ENCODE assay signal across 8 cellular contexts in genomic region chr3:50254577-50255250, GRCh38. TPM values are rescaled to one million over a fixed set of nuclear protein-coding genes. Genes with fewer than 3 reads are reported as not detected.
A peak's percentile ranks its signal among the peaks of the same experiment; 100 is the strongest.
DNase-seq lines count a peak whose midpoint lies in the region; ATAC-seq, FAIRE-seq and TF ChIP-seq lines count a peak whose summit lies in the region.

No MANE protein-coding gene starts in this region.

- no peak overlapping the region for H3K27ac Mint-ChIP-seq in activated T-helper 2 cell treated with anti-CD3 and anti-CD28 coated beads, Interferon-gamma antibody, Interleukin-2, Interleukin-4, amounts not matched to agents 10 μg/mL and 5 μg/mL and 100 μg/mL, durations not matched to agents 14 hours and 24 hours and 36 hours

- no peak for TF ChIP-seq POLR2A in K562 (conservative IDR thresholded peaks at IDR 0.05)
- TF ChIP-seq POLR2A in stomach (IDR thresholded peaks at IDR 0.05): no peak

- no peak for TF ChIP-seq RAD21 in K562 (CRISPR knock-in tag; conservative IDR thresholded peaks at IDR 0.05 in 1 of 2, IDR thresholded peaks at IDR 0.05 in 1 of 2)

- no peaks in the 10 kb centered on the region for H3K27me3 Mint-ChIP-seq in activated T-helper 2 cell treated with anti-CD3 and anti-CD28 coated beads, Interferon-gamma antibody, Interleukin-2, Interleukin-4, amounts not matched to agents 10 μg/mL and 5 μg/mL and 100 μg/mL, durations not matched to agents 14 hours and 24 hours and 36 hours (ENCODE audit: low read depth)

- no peak for FAIRE-seq in K562 (lab: Jason Lieb, UNC)

- H3K4me1 ChIP-seq in K562 (replicated peaks in 1 of 2; ENCODE audit: control insufficient read depth in 2 of 2, insufficient read depth in 2 of 2, low read length in 2 of 2) (peaks cover 0 to 25% of the 10 kb centered on the region in 2 experiments; a peak in 2 of 5 replicates), stomach (peaks cover 18 to 82% (median 42%) of the 10 kb centered on the region in 4 donors)

- no peak overlapping the region for H3K27ac ChIP-seq in K562 (ENCODE audit: extremely low read depth, low read depth, low read length)
- peak overlapping the region; percentile 36 to 98 (median 71) for H3K27ac ChIP-seq in stomach
- no peak overlapping the region for H3K27ac ChIP-seq in WERI-Rb-1

- ATAC-seq in K562: no peak
- peak; percentile 38 to 54 for ATAC-seq in left cardiac atrium

- TF ChIP-seq CTCF in K562 (IDR thresholded peaks at IDR 0.05 in 2 of 3, conservative IDR thresholded peaks at IDR 0.05 in 1 of 3; ENCODE audit: insufficient read depth in 2 of 3, low read depth in 1 of 3, low read length in 3 of 3) (no peak), stomach (IDR thresholded peaks at IDR 0.05) (no peak), WERI-Rb-1 (IDR thresholded peaks at IDR 0.05; ENCODE audit: low read depth, low read length) (no peak)

- H3K9me3 ChIP-seq in K562 (replicated peaks; ENCODE audit: control insufficient read depth, insufficient read depth, low read depth, low read length) (peaks cover 4% of the 10 kb centered on the region; the same call in 1 of the 2 replicates), stomach (no peaks in the 10 kb centered on the region), WERI-Rb-1 (ENCODE audit: severe bottlenecking) (no peaks in the 10 kb centered on the region)

- H3K36me3 ChIP-seq in K562 (ENCODE audit: control insufficient read depth, insufficient read depth, low read length): peaks cover 30% of the 10 kb centered on the region; the same call in 2 of the 3 replicates
- peaks cover 61 to 84% (median 74%) of the 10 kb centered on the region in 4 donors for H3K36me3 ChIP-seq in stomach
- H3K36me3 ChIP-seq in WERI-Rb-1: peaks cover 42% of the 10 kb centered on the region

- H3K4me3 ChIP-seq in K562 (no peak overlapping the region), stomach (no peak overlapping the region), WERI-Rb-1 (ENCODE audit: low read depth, low read length) (no peak overlapping the region)

- no peaks in the 10 kb centered on the region for H3K27me3 ChIP-seq in K562 (ENCODE audit: control insufficient read depth in 2 of 2, insufficient read depth in 2 of 2, low read length in 2 of 2)
- H3K27me3 ChIP-seq in stomach: no peaks in the 10 kb centered on the region
- no peaks in the 10 kb centered on the region for H3K27me3 ChIP-seq in WERI-Rb-1 (ENCODE audit: insufficient read depth, low read depth, severe bottlenecking)

- peaks cover 12% of the 10 kb centered on the region for H3K4me1 Mint-ChIP-seq in activated T-helper 2 cell treated with anti-CD3 and anti-CD28 coated beads, Interferon-gamma antibody, Interleukin-2, Interleukin-4, amounts not matched to agents 10 μg/mL and 5 μg/mL and 100 μg/mL, durations not matched to agents 14 hours and 24 hours and 36 hours (ENCODE audit: low read depth)

- no peak overlapping the region for H3K4me2 ChIP-seq in K562 (ENCODE audit: insufficient read depth, low read length)

- H4K20me1 ChIP-seq in K562 (replicated peaks; ENCODE audit: control insufficient read depth, insufficient read depth, low read length): no peaks in the 10 kb centered on the region

- TF ChIP-seq EP300 in K562 (IDR thresholded peaks at IDR 0.05; ENCODE audit: low read length) (no peak), stomach (IDR thresholded peaks at IDR 0.05) (no peak)

- H3K79me2 ChIP-seq in K562 (ENCODE audit: control insufficient read depth, insufficient read depth, low read length): no peaks in the 10 kb centered on the region; the same call in 1 of the 3 replicates

- peak; percentile 73 for DNase-seq in HT1080 (ENCODE audit: low read depth)
- no peak for DNase-seq in K562 (ENCODE audit: extremely low read depth in 1 of 4, low spot score in 3 of 4)
- peak; percentile 85 for DNase-seq in left cardiac atrium
- DNase-seq in stomach: peak; percentile 64
- DNase-seq in activated T-helper 2 cell treated with anti-CD3 and anti-CD28 coated beads, Interferon-gamma antibody, Interleukin-2, Interleukin-4, amounts not matched to agents 10 μg/mL and 5 μg/mL and 100 μg/mL, durations not matched to agents 14 hours and 24 hours and 36 hours (ENCODE audit: low spot score): no peak
- no peak for DNase-seq in OCI-M1 (lab: John Stamatoyannopoulos, UW)
- no peak for DNase-seq in SHP77 treated with DMSO at 0.1 percent for 48 hours (lab: John Stamatoyannopoulos, UW)
- no peak for DNase-seq in WERI-Rb-1

- WGBS in K562 (ENCODE audit: insufficient coverage, low coverage, missing lambda C conversion rate): 76% methylated on average over 5 of the region's 8 CpGs
- WGBS in stomach, 5 donors: 71 to 86% (median 77%) methylated on average over 7 to 8 of the region's 8 CpGs

- CTCF ChIA-PET in K562 (lab: Yijun Ruan, JAX; ENCODE audit: low intra/inter-chr PET ratio): no interaction called here

- H3K9me3 Mint-ChIP-seq in activated T-helper 2 cell treated with anti-CD3 and anti-CD28 coated beads, Interferon-gamma antibody, Interleukin-2, Interleukin-4, amounts not matched to agents 10 μg/mL and 5 μg/mL and 100 μg/mL, durations not matched to agents 14 hours and 24 hours and 36 hours: no peaks in the 10 kb centered on the region

- peak overlapping the region in 1 of 2 experiments; percentile 17; a peak in 2 of 4 replicates for H3K9ac ChIP-seq in K562 (ENCODE audit: insufficient read depth in 1 of 2, low read depth in 2 of 2, low read length in 2 of 2)

- intact Hi-C loops in K562 (cut with micrococcal nuclease): no loop called here
- intact Hi-C loops in left cardiac atrium (cut with DNase I): no loop called here
- intact Hi-C loops in stomach (cut with DNase I; ENCODE audit: low total_unique reads): no loop called here
- intact Hi-C loops in activated T-helper 2 cell treated with anti-CD3 and anti-CD28 coated beads, Interferon-gamma antibody, Interleukin-2, Interleukin-4, amounts not matched to agents 10 μg/mL and 5 μg/mL and 100 μg/mL, durations not matched to agents 14 hours and 24 hours and 36 hours (cut with micrococcal nuclease): no loop called here

- no peak overlapping the region for H3K4me3 Mint-ChIP-seq in activated T-helper 2 cell treated with anti-CD3 and anti-CD28 coated beads, Interferon-gamma antibody, Interleukin-2, Interleukin-4, amounts not matched to agents 10 μg/mL and 5 μg/mL and 100 μg/mL, durations not matched to agents 14 hours and 24 hours and 36 hours (ENCODE audit: low read depth)

- in situ Hi-C loops in K562 (cut with MboI): no loop called here

- POLR2A ChIA-PET in K562 (lab: Yijun Ruan, JAX): interaction anchor here (0.6 kb wide), 1 partner anchor 13 kb away, joined by 4 read pairs; no protein-coding TSS in a partner anchor

- no TSS peak for BruUV-seq in K562 (replicated peaks; lab: Mats Ljungman, UMichigan)

- H3K36me3 Mint-ChIP-seq in activated T-helper 2 cell treated with anti-CD3 and anti-CD28 coated beads, Interferon-gamma antibody, Interleukin-2, Interleukin-4, amounts not matched to agents 10 μg/mL and 5 μg/mL and 100 μg/mL, durations not matched to agents 14 hours and 24 hours and 36 hours (ENCODE audit: low read depth): peaks cover 69% of the 10 kb centered on the region

- no peak overlapping the region for H2AFZ ChIP-seq in K562 (ENCODE audit: low read depth, low read length)

- no peaks in the 10 kb centered on the region for H3K9me1 ChIP-seq in K562 (ENCODE audit: control insufficient read depth, insufficient read depth, low read length)

RNA-seq across cellular contexts. Expression of gene SEMA3B, which starts 14.2 kb away (rescaled TPM):
- 4.0 and 5.0 TPM in 2 replicates for total RNA-seq in HT1080 (2014; rRNA removed; shearing (Covaris generic))
- 9.0 TPM in 2 replicates for polyA plus RNA-seq in HT1080 (2015; cell fraction: cytosol; rRNA removed)
- polyA plus RNA-seq in HT1080 (2015; cell fraction: nucleus; rRNA removed): 53.7 and 68.6 TPM in 2 replicates
- total RNA-seq in K562 (2011; cell fraction: chromatin; rRNA removed; ENCODE audit: low replicate concordance): 7.6 and 22.1 TPM in 2 replicates
- total RNA-seq in K562 (2011; cell fraction: nucleolus; rRNA removed): 12.1 and 17.2 TPM in 2 replicates
- total RNA-seq in K562 (2011; cell fraction: nucleoplasm; rRNA removed): 4.6 and 11.0 TPM in 2 replicates
- total RNA-seq in K562 (2014; rRNA removed) (0.82 and 1.1 TPM in 2 replicates), K562 (2014; rRNA removed; fragmentation: Illumina TruSeq; extraction: Trizol) (0.13 and 0.18 TPM in 2 replicates), K562 (2015; rRNA removed; fragmentation: Illumina TruSeq; extraction: Trizol) (0.29 and 0.30 TPM in 2 replicates), K562 (2021) (1.8 and 2.2 TPM in 2 replicates), left cardiac atrium (10 to 100 TPM; 14.3 to 32.6 TPM), stomach (100 to 1,000 TPM in 4 of 5 donors, 10 to 100 TPM in 1; 53.6 to 310 (median 129) TPM)
- polyA plus RNA-seq in K562 (2011; rRNA removed) (1.3 and 2.5 TPM in 2 replicates), K562 (2014; fragmentation: Illumina TruSeq; extraction: Trizol) (0.27 and 0.37 TPM in 2 replicates), K562 (2014; fragmentation: Nextera tagmentation; extraction: Ambion mirVana) (under 1 TPM in 1 of 2 experiments, not detected in 1; 0.03 TPM), K562 (2014; rRNA removed) (1.7 and 2.3 TPM in 2 replicates), stomach (10 to 100 TPM; 40.1 to 79.9 (median 42.0) TPM)
- polyA plus RNA-seq in K562 (2011; cell fraction: cytosol; rRNA removed): 1.5 and 2.7 TPM in 2 replicates
- 31.8 and 37.3 TPM in 2 replicates for polyA plus RNA-seq in K562 (2011; cell fraction: nucleus; rRNA removed)
- 1.3 and 4.7 TPM in 2 replicates for polyA plus RNA-seq in K562 (2012)
- polyA minus RNA-seq in K562 (2011; rRNA and poly(A)+ RNA removed): 0.18 and 0.33 TPM in 2 replicates
- 3.0 and 5.2 TPM in 2 replicates for polyA minus RNA-seq in K562 (2011; cell fraction: cytosol; rRNA and poly(A)+ RNA removed)
- 4.4 and 10.3 TPM in 2 replicates for polyA minus RNA-seq in K562 (2011; cell fraction: nucleus; rRNA and poly(A)+ RNA removed)
- 0.30 and 0.68 TPM in 2 replicates for total RNA-seq in activated T-helper 2 cell treated with anti-CD3 and anti-CD28 coated beads, Interferon-gamma antibody, Interleukin-2, Interleukin-4, amounts not matched to agents 10 μg/mL and 5 μg/mL and 100 μg/mL, durations not matched to agents 14 hours and 24 hours and 36 hours

RNA-seq across cellular contexts. Expression of gene GNAI2, which starts 18.7 kb away (rescaled TPM):
- total RNA-seq in HT1080 (2014; rRNA removed; shearing (Covaris generic)): 304 and 403 TPM in 2 replicates
- 409 and 412 TPM in 2 replicates for polyA plus RNA-seq in HT1080 (2015; cell fraction: cytosol; rRNA removed)
- polyA plus RNA-seq in HT1080 (2015; cell fraction: nucleus; rRNA removed): 212 and 215 TPM in 2 replicates
- total RNA-seq in K562 (2011; cell fraction: chromatin; rRNA removed; ENCODE audit: low replicate concordance): 32.6 and 87.4 TPM in 2 replicates
- total RNA-seq in K562 (2011; cell fraction: nucleolus; rRNA removed): 69.2 and 80.9 TPM in 2 replicates
- 56.0 and 62.0 TPM in 2 replicates for total RNA-seq in K562 (2011; cell fraction: nucleoplasm; rRNA removed)
- total RNA-seq in K562 (2014; rRNA removed) (41.0 and 53.8 TPM in 2 replicates), K562 (2014; rRNA removed; fragmentation: Illumina TruSeq; extraction: Trizol) (18.6 and 19.5 TPM in 2 replicates), K562 (2015; rRNA removed; fragmentation: Illumina TruSeq; extraction: Trizol) (41.1 and 42.7 TPM in 2 replicates), K562 (2021) (55.4 and 60.5 TPM in 2 replicates), left cardiac atrium (100 to 1,000 TPM; 179 to 181 TPM), stomach (100 to 1,000 TPM in 2 of 5 donors, 10 to 100 TPM in 3; 73.7 to 211 (median 98.5) TPM)
- polyA plus RNA-seq in K562 (2011; rRNA removed) (72.2 and 172 TPM in 2 replicates), K562 (2014; fragmentation: Illumina TruSeq; extraction: Trizol) (49.3 and 56.1 TPM in 2 replicates), K562 (2014; fragmentation: Nextera tagmentation; extraction: Ambion mirVana) (1 to 10 TPM; 1.1 to 2.5 TPM), K562 (2014; rRNA removed) (41.4 and 51.2 TPM in 2 replicates), stomach (10 to 100 TPM; 61.1 to 73.5 (median 68.3) TPM)
- polyA plus RNA-seq in K562 (2011; cell fraction: cytosol; rRNA removed): 128 and 171 TPM in 2 replicates
- 49.7 and 89.7 TPM in 2 replicates for polyA plus RNA-seq in K562 (2011; cell fraction: nucleus; rRNA removed)
- 64.5 and 84.8 TPM in 2 replicates for polyA plus RNA-seq in K562 (2012)
- polyA minus RNA-seq in K562 (2011; rRNA and poly(A)+ RNA removed): 112 and 135 TPM in 2 replicates
- 34.5 and 65.7 TPM in 2 replicates for polyA minus RNA-seq in K562 (2011; cell fraction: cytosol; rRNA and poly(A)+ RNA removed)
- polyA minus RNA-seq in K562 (2011; cell fraction: nucleus; rRNA and poly(A)+ RNA removed): 11.7 and 24.4 TPM in 2 replicates
- total RNA-seq in activated T-helper 2 cell treated with anti-CD3 and anti-CD28 coated beads, Interferon-gamma antibody, Interleukin-2, Interleukin-4, amounts not matched to agents 10 μg/mL and 5 μg/mL and 100 μg/mL, durations not matched to agents 14 hours and 24 hours and 36 hours: 267 and 269 TPM in 2 replicates

RNA-seq across cellular contexts. Expression of gene LSMEM2, which starts 24.2 kb away (rescaled TPM):
- total RNA-seq in HT1080 (2014; rRNA removed; shearing (Covaris generic)): not detected in 2 replicates
- not detected in 2 replicates for polyA plus RNA-seq in HT1080 (2015; cell fraction: cytosol; rRNA removed)
- not detected in 2 replicates for polyA plus RNA-seq in HT1080 (2015; cell fraction: nucleus; rRNA removed)
- total RNA-seq in K562 (2011; cell fraction: chromatin; rRNA removed; ENCODE audit: low replicate concordance): not detected in 2 replicates
- not detected in 2 replicates for total RNA-seq in K562 (2011; cell fraction: nucleolus; rRNA removed)
- not detected in 2 replicates for total RNA-seq in K562 (2011; cell fraction: nucleoplasm; rRNA removed)
- total RNA-seq in K562 (2014; rRNA removed) (not detected in 2 replicates), K562 (2014; rRNA removed; fragmentation: Illumina TruSeq; extraction: Trizol) (not detected in 2 replicates), K562 (2015; rRNA removed; fragmentation: Illumina TruSeq; extraction: Trizol) (not detected in 2 replicates), K562 (2021) (not detected in 2 replicates), left cardiac atrium (1 to 10 TPM; 1.4 to 6.6 TPM), stomach (not detected)
- polyA plus RNA-seq in K562 (2011; rRNA removed) (not detected in 2 replicates), K562 (2014; fragmentation: Illumina TruSeq; extraction: Trizol) (not detected in 2 replicates), K562 (2014; fragmentation: Nextera tagmentation; extraction: Ambion mirVana) (not detected), K562 (2014; rRNA removed) (not detected in 2 replicates), stomach (under 1 TPM in 2 of 3 donors, not detected in 1; 0.31 to 0.58 TPM)
- polyA plus RNA-seq in K562 (2011; cell fraction: cytosol; rRNA removed): not detected in 2 replicates
- polyA plus RNA-seq in K562 (2011; cell fraction: nucleus; rRNA removed): 0.10 TPM in 1 of 2 replicates, not detected in the other
- polyA plus RNA-seq in K562 (2012): 0.08 and 0.12 TPM in 2 replicates
- not detected in 2 replicates for polyA minus RNA-seq in K562 (2011; rRNA and poly(A)+ RNA removed)
- polyA minus RNA-seq in K562 (2011; cell fraction: cytosol; rRNA and poly(A)+ RNA removed): not detected in 2 replicates
- not detected in 2 replicates for polyA minus RNA-seq in K562 (2011; cell fraction: nucleus; rRNA and poly(A)+ RNA removed)
- total RNA-seq in activated T-helper 2 cell treated with anti-CD3 and anti-CD28 coated beads, Interferon-gamma antibody, Interleukin-2, Interleukin-4, amounts not matched to agents 10 μg/mL and 5 μg/mL and 100 μg/mL, durations not matched to agents 14 hours and 24 hours and 36 hours: not detected in 2 replicates

RNA-seq across cellular contexts. Expression of gene IFRD2, which starts 37.5 kb away (rescaled TPM):
- total RNA-seq in HT1080 (2014; rRNA removed; shearing (Covaris generic)): 168 and 172 TPM in 2 replicates
- polyA plus RNA-seq in HT1080 (2015; cell fraction: cytosol; rRNA removed): 98.4 and 121 TPM in 2 replicates
- 181 and 201 TPM in 2 replicates for polyA plus RNA-seq in HT1080 (2015; cell fraction: nucleus; rRNA removed)
- 134 and 435 TPM in 2 replicates for total RNA-seq in K562 (2011; cell fraction: chromatin; rRNA removed; ENCODE audit: low replicate concordance)
- total RNA-seq in K562 (2011; cell fraction: nucleolus; rRNA removed): 318 and 350 TPM in 2 replicates
- 152 and 197 TPM in 2 replicates for total RNA-seq in K562 (2011; cell fraction: nucleoplasm; rRNA removed)
- 75.1 and 91.2 TPM in 2 replicates for total RNA-seq in K562 (2014; rRNA removed)
- 31.2 and 42.6 TPM in 2 replicates for total RNA-seq in K562 (2014; rRNA removed; fragmentation: Illumina TruSeq; extraction: Trizol)
- total RNA-seq in K562 (2015; rRNA removed; fragmentation: Illumina TruSeq; extraction: Trizol): 54.4 and 57.2 TPM in 2 replicates
- total RNA-seq in K562 (2021): 115 and 116 TPM in 2 replicates
- polyA plus RNA-seq in K562 (2011; rRNA removed): 44.6 and 56.2 TPM in 2 replicates
- 47.8 and 103 TPM in 2 replicates for polyA plus RNA-seq in K562 (2011; cell fraction: cytosol; rRNA removed)
- polyA plus RNA-seq in K562 (2011; cell fraction: nucleus; rRNA removed): 475 and 549 TPM in 2 replicates
- polyA plus RNA-seq in K562 (2012): 69.2 and 72.6 TPM in 2 replicates
- 52.8 and 58.1 TPM in 2 replicates for polyA plus RNA-seq in K562 (2014; fragmentation: Illumina TruSeq; extraction: Trizol)
- polyA plus RNA-seq in K562 (2014; fragmentation: Nextera tagmentation; extraction: Ambion mirVana): 10 to 100 TPM; 30.5 to 41.0 TPM
- 79.9 and 91.5 TPM in 2 replicates for polyA plus RNA-seq in K562 (2014; rRNA removed)
- 20.2 and 31.4 TPM in 2 replicates for polyA minus RNA-seq in K562 (2011; rRNA and poly(A)+ RNA removed)
- 26.1 and 29.9 TPM in 2 replicates for polyA minus RNA-seq in K562 (2011; cell fraction: cytosol; rRNA and poly(A)+ RNA removed)
- polyA minus RNA-seq in K562 (2011; cell fraction: nucleus; rRNA and poly(A)+ RNA removed): 118 and 130 TPM in 2 replicates
- 10 to 100 TPM; 53.1 to 68.8 TPM for total RNA-seq in left cardiac atrium
- 100 to 1,000 TPM in 3 of 5 donors, 10 to 100 TPM in 2; 69.9 to 254 (median 193) TPM for total RNA-seq in stomach
- polyA plus RNA-seq in stomach: 100 to 1,000 TPM in 2 of 3 donors, 10 to 100 TPM in 1; 98.1 to 118 (median 108) TPM
- 154 and 164 TPM in 2 replicates for total RNA-seq in activated T-helper 2 cell treated with anti-CD3 and anti-CD28 coated beads, Interferon-gamma antibody, Interleukin-2, Interleukin-4, amounts not matched to agents 10 μg/mL and 5 μg/mL and 100 μg/mL, durations not matched to agents 14 hours and 24 hours and 36 hours

RNA-seq across cellular contexts. Expression of gene HYAL3, which starts 44.5 kb away (rescaled TPM):
- 10.4 and 11.6 TPM in 2 replicates for total RNA-seq in HT1080 (2014; rRNA removed; shearing (Covaris generic))
- 4.8 and 5.1 TPM in 2 replicates for polyA plus RNA-seq in HT1080 (2015; cell fraction: cytosol; rRNA removed)
- polyA plus RNA-seq in HT1080 (2015; cell fraction: nucleus; rRNA removed): 7.2 and 11.6 TPM in 2 replicates
- total RNA-seq in K562 (2011; cell fraction: chromatin; rRNA removed; ENCODE audit: low replicate concordance): 5.1 and 18.1 TPM in 2 replicates
- total RNA-seq in K562 (2011; cell fraction: nucleolus; rRNA removed): 10.5 and 12.3 TPM in 2 replicates
- total RNA-seq in K562 (2011; cell fraction: nucleoplasm; rRNA removed): 6.0 and 7.5 TPM in 2 replicates
- total RNA-seq in K562 (2014; rRNA removed): 6.8 and 12.8 TPM in 2 replicates
- total RNA-seq in K562 (2014; rRNA removed; fragmentation: Illumina TruSeq; extraction: Trizol): 2.1 and 2.4 TPM in 2 replicates
- total RNA-seq in K562 (2015; rRNA removed; fragmentation: Illumina TruSeq; extraction: Trizol): 8.3 and 9.1 TPM in 2 replicates
- total RNA-seq in K562 (2021): 7.0 and 9.8 TPM in 2 replicates
- polyA plus RNA-seq in K562 (2011; rRNA removed): 5.4 and 6.8 TPM in 2 replicates
- 10.7 and 28.9 TPM in 2 replicates for polyA plus RNA-seq in K562 (2011; cell fraction: cytosol; rRNA removed)
- 11.9 and 20.3 TPM in 2 replicates for polyA plus RNA-seq in K562 (2011; cell fraction: nucleus; rRNA removed)
- polyA plus RNA-seq in K562 (2012): 8.0 and 13.8 TPM in 2 replicates
- 9.1 and 9.8 TPM in 2 replicates for polyA plus RNA-seq in K562 (2014; fragmentation: Illumina TruSeq; extraction: Trizol)
- 1 to 10 TPM in 1 of 2 experiments, under 1 TPM in 1; 0.38 to 1.0 TPM for polyA plus RNA-seq in K562 (2014; fragmentation: Nextera tagmentation; extraction: Ambion mirVana)
- polyA plus RNA-seq in K562 (2014; rRNA removed): 9.0 and 16.5 TPM in 2 replicates
- 1.7 and 2.9 TPM in 2 replicates for polyA minus RNA-seq in K562 (2011; rRNA and poly(A)+ RNA removed)
- polyA minus RNA-seq in K562 (2011; cell fraction: cytosol; rRNA and poly(A)+ RNA removed): 3.8 and 4.4 TPM in 2 replicates
- polyA minus RNA-seq in K562 (2011; cell fraction: nucleus; rRNA and poly(A)+ RNA removed): 5.4 and 6.2 TPM in 2 replicates
- 1 to 10 TPM; 1.7 to 1.8 TPM for total RNA-seq in left cardiac atrium
- total RNA-seq in stomach: 1 to 10 TPM in 3 of 5 donors, not detected in 2; 1.3 to 3.9 (median 1.3) TPM
- polyA plus RNA-seq in stomach: 1 to 10 TPM; 5.0 to 7.9 (median 7.7) TPM
- 10.8 TPM in 2 replicates for total RNA-seq in activated T-helper 2 cell treated with anti-CD3 and anti-CD28 coated beads, Interferon-gamma antibody, Interleukin-2, Interleukin-4, amounts not matched to agents 10 μg/mL and 5 μg/mL and 100 μg/mL, durations not matched to agents 14 hours and 24 hours and 36 hours

Comparison
In these comparisons a context has a peak if more than half of its experiments do, and no peak if none do; other contexts are left out.
1. DNase-seq: peak in HT1080 (single experiment), left cardiac atrium (single experiment) and stomach (single experiment); none in K562 (0 of 4), activated T-helper 2 cell treated with anti-CD3 and anti-CD28 coated beads, Interferon-gamma antibody, Interleukin-2, Interleukin-4, amounts not matched to agents 10 μg/mL and 5 μg/mL and 100 μg/mL, durations not matched to agents 14 hours and 24 hours and 36 hours (single experiment), OCI-M1 (single experiment), SHP77 treated with DMSO at 0.1 percent for 48 hours (single experiment) and WERI-Rb-1 (single experiment).
2. H3K27ac ChIP-seq: peak in stomach (5 of 5); none in K562 (single experiment) and WERI-Rb-1 (single experiment).